8 cellular contexts compared by ENCODE assay signal in genomic region chr21:45542667-45543370, GRCh38. TPM values are rescaled to one million over a fixed set of nuclear protein-coding genes. Genes with fewer than 3 reads are reported as not detected.
A peak's percentile ranks its signal among the peaks of the same experiment; 100 is the strongest.
DNase-seq lines count a peak whose midpoint lies in the region; ATAC-seq and TF ChIP-seq lines count a peak whose summit lies in the region.

No MANE protein-coding gene starts in this region.

- peak overlapping the region; percentile 77 for H3K4me2 ChIP-seq in OCI-LY3 (ENCODE audit: low read length)
- H3K4me2 ChIP-seq in neural cell (ENCODE audit: low read length): no peak overlapping the region

- peak overlapping the region in 1 of 2 donors; percentile 43 for H3K4me3 ChIP-seq in CD4-positive, alpha-beta memory T cell (ENCODE audit: low read length in 2 of 2)
- H3K4me3 ChIP-seq in OCI-LY3 (ENCODE audit: low read length) (peak overlapping the region; percentile 87), neural cell (ENCODE audit: low read length) (peak overlapping the region; percentile 84)

- no peak overlapping the region for H2AFZ ChIP-seq in OCI-LY3 (ENCODE audit: low read depth, low read length)
- H2AFZ ChIP-seq in neural cell (ENCODE audit: low read depth, low read length): no peak overlapping the region

- H3K27ac Mint-ChIP-seq in CD4-positive, alpha-beta memory T cell: peak overlapping the region in 1 of 7 donors; percentile 63
- no peak overlapping the region for H3K27ac Mint-ChIP-seq in effector memory CD8-positive, alpha-beta T cell

- TF ChIP-seq CTCF in OCI-LY3 (IDR thresholded peaks at IDR 0.05; ENCODE audit: low read depth, low read length) (no peak), neural cell (IDR thresholded peaks at IDR 0.05; ENCODE audit: poor library complexity, severe bottlenecking) (no peak)

- H3K27me3 ChIP-seq in CD4-positive, alpha-beta memory T cell (ENCODE audit: insufficient read depth, low read length): no peaks in the 10 kb centered on the region
- H3K27me3 ChIP-seq in OCI-LY3 (ENCODE audit: low read depth, low read length) (no peaks in the 10 kb centered on the region; the same call in 1 of the 2 replicates), neural cell (ENCODE audit: insufficient read depth, low read depth, low read length) (no peaks in the 10 kb centered on the region)

- no peak for TF ChIP-seq RAD21 in neural cell (conservative IDR thresholded peaks at IDR 0.05)

- no peaks in the 10 kb centered on the region for H3K36me3 ChIP-seq in CD4-positive, alpha-beta memory T cell (ENCODE audit: insufficient read depth, low read length)
- H3K36me3 ChIP-seq in OCI-LY3 (replicated peaks; ENCODE audit: low read depth, low read length) (peaks cover 2% of the 10 kb centered on the region), neural cell (ENCODE audit: insufficient read depth, low read length) (no peaks in the 10 kb centered on the region)

- H3K9me3 Mint-ChIP-seq in CD4-positive, alpha-beta memory T cell: no peaks in the 10 kb centered on the region
- H3K9me3 Mint-ChIP-seq in effector memory CD8-positive, alpha-beta T cell: no peaks in the 10 kb centered on the region

- intact Hi-C loops in CD4-positive, alpha-beta memory T cell (cut with micrococcal nuclease): no loop called here

- H3K9me2 ChIP-seq in neural cell (ENCODE audit: insufficient read depth, low read length): no peaks in the 10 kb centered on the region

- peaks cover 0 to 2% of the 10 kb centered on the region in 2 donors for H3K36me3 Mint-ChIP-seq in CD4-positive, alpha-beta memory T cell
- H3K36me3 Mint-ChIP-seq in effector memory CD8-positive, alpha-beta T cell (ENCODE audit: insufficient read depth): no peaks in the 10 kb centered on the region

- no peak for TF ChIP-seq EP300 in neural cell (conservative IDR thresholded peaks at IDR 0.05; ENCODE audit: poor library complexity, severe bottlenecking)

- DNase-seq in CD4-positive, alpha-beta memory T cell: peak in 1 of 5 donors; percentile 38
- DNase-seq in effector memory CD8-positive, alpha-beta T cell: no peak
- no peak for DNase-seq in NCI-H1048 (lab: John Stamatoyannopoulos, UW)

- peaks cover 4 to 26% (median 7%) of the 10 kb centered on the region in 4 donors for H3K4me1 Mint-ChIP-seq in CD4-positive, alpha-beta memory T cell
- peaks cover 0 to 4% of the 10 kb centered on the region in 2 donors for H3K4me1 Mint-ChIP-seq in effector memory CD8-positive, alpha-beta T cell (ENCODE audit: low read depth in 2 of 2)

- CTCF ChIA-PET in CD4-positive, alpha-beta memory T cell (lab: Charles Lee; ENCODE audit: partially characterized antibody): no interaction called here

- no peaks in the 10 kb centered on the region for H3K9me3 ChIP-seq in CD4-positive, alpha-beta memory T cell (ENCODE audit: control insufficient read depth in 1 of 2, low read length in 2 of 2)
- no peaks in the 10 kb centered on the region for H3K9me3 ChIP-seq in OCI-LY3 (ENCODE audit: insufficient read depth, low read length)
- H3K9me3 ChIP-seq in neural cell (ENCODE audit: low read length): no peaks in the 10 kb centered on the region

- H3K79me2 ChIP-seq in OCI-LY3 (ENCODE audit: low read length): peaks cover 40% of the 10 kb centered on the region
- H3K79me2 ChIP-seq in neural cell (replicated peaks; ENCODE audit: insufficient read depth, low read length): no peaks in the 10 kb centered on the region

- peaks cover 17% of the 10 kb centered on the region for H3K4me1 ChIP-seq in CD4-positive, alpha-beta memory T cell (ENCODE audit: insufficient read depth, low read length)
- peaks cover 13% of the 10 kb centered on the region for H3K4me1 ChIP-seq in OCI-LY3 (ENCODE audit: low read length)

- H3K9ac ChIP-seq in OCI-LY3 (ENCODE audit: low read length) (peak overlapping the region; percentile 79), neural cell (ENCODE audit: low read length) (peak overlapping the region; percentile 51)

- H3F3A ChIP-seq in neural cell (ENCODE audit: insufficient read depth, low read length, poor library complexity, severe bottlenecking): no peaks in the 10 kb centered on the region

- H4K20me1 ChIP-seq in OCI-LY3 (ENCODE audit: insufficient read depth, low read length) (peaks cover 7% of the 10 kb centered on the region; the same call in 1 of the 2 replicates), neural cell (ENCODE audit: insufficient read depth) (no peaks in the 10 kb centered on the region)

- peak overlapping the region in 3 of 8 donors; percentile 26 to 74 (median 59) for H3K4me3 Mint-ChIP-seq in CD4-positive, alpha-beta memory T cell
- H3K4me3 Mint-ChIP-seq in effector memory CD8-positive, alpha-beta T cell: peak overlapping the region; percentile 44 to 56

- ATAC-seq in effector memory CD8-positive, alpha-beta T cell (replicated peaks): no peak
- ATAC-seq in HG02870 (IDR thresholded peaks at IDR 0.05; ENCODE audit: unreplicated experiment) (no peak), GM18511 (IDR thresholded peaks at IDR 0.05; ENCODE audit: unreplicated experiment) (no peak), esophagus mucosa (no peak)

- POLR2A ChIA-PET in CD4-positive, alpha-beta memory T cell (lab: Charles Lee; ENCODE audit: partially characterized antibody): interaction anchor here (0.9 to 1.1 kb wide), 3 partner anchors 8 to 12 kb away, joined by 3 to 4 read pairs (median 3); no protein-coding TSS in a partner anchor

- no peaks in the 10 kb centered on the region for H3K27me3 Mint-ChIP-seq in CD4-positive, alpha-beta memory T cell
- no peaks in the 10 kb centered on the region for H3K27me3 Mint-ChIP-seq in effector memory CD8-positive, alpha-beta T cell

- H3K27ac ChIP-seq in CD4-positive, alpha-beta memory T cell (ENCODE audit: low read depth, low read length): peak overlapping the region; percentile 9
- no peak overlapping the region for H3K27ac ChIP-seq in OCI-LY3 (ENCODE audit: low read length)
- H3K27ac ChIP-seq in neural cell (ENCODE audit: low read length): no peak overlapping the region

TF ChIP-seq in neural cell, 6 proteins besides CTCF, POLR2A, EP300 and RAD21:
- TF ChIP-seq TAF1 (IDR thresholded peaks at IDR 0.05; ENCODE audit: low read depth): no peak
- no peak for TF ChIP-seq MXI1 (conservative IDR thresholded peaks at IDR 0.05; ENCODE audit: poor library complexity, severe bottlenecking)
- no peak for TF ChIP-seq EZH2 (IDR thresholded peaks at IDR 0.05; ENCODE audit: borderline replicate concordance, insufficient read depth, low read length, poor library complexity, severe bottlenecking)
- TF ChIP-seq REST (IDR thresholded peaks at IDR 0.05; ENCODE audit: borderline replicate concordance): no peak
- no peak for TF ChIP-seq POLR2AphosphoS5 (IDR thresholded peaks at IDR 0.05)
- TF ChIP-seq SMC3 (conservative IDR thresholded peaks at IDR 0.05; ENCODE audit: poor library complexity): no peak

RNA-seq across cellular contexts. Expression of gene SLC19A1, which starts 0.6 kb away (rescaled TPM):
- 1 to 10 TPM; 8.0 to 9.8 TPM for total RNA-seq in CD4-positive, alpha-beta memory T cell
- 1 to 10 TPM; 7.4 to 8.5 TPM for polyA plus RNA-seq in CD4-positive, alpha-beta memory T cell
- 2.9 and 5.6 TPM in 2 replicates for polyA plus RNA-seq in neural cell
- polyA minus RNA-seq in neural cell: 9.7 and 10.2 TPM in 2 replicates
- total RNA-seq in esophagus mucosa: 3.1 TPM
